ENCODE assay signal across 11 cellular contexts in genomic region chr11:12288934-12289666, GRCh38.
A peak's percentile ranks its signal among the peaks of the same experiment; 100 is the strongest.
DNase-seq lines count a peak whose midpoint lies in the region; ATAC-seq and TF ChIP-seq lines count a peak whose summit lies in the region.
"Had no signal": no experiment of that assay in that cellular context is flagged by ENCODE, and none has a peak within 500 bp of the region (broad histone marks: within the 10 kb centered on the region; RNA-seq: fewer than 3 reads in every experiment).

No MANE protein-coding gene starts in this region.

- H3K27ac Mint-ChIP-seq in activated T-helper 1 cell treated with anti-CD3 and anti-CD28 coated beads, Interleukin-12 subunit alpha, Interleukin-12 subunit beta, Interleukin-2, Interleukin-4 antibody, amounts not matched to agents 30 ng/mL and 10 ng/mL and 1 ng/mL, durations not matched to agents 14 hours and 24 hours and 36 hours, result peak overlapping the region; percentile 24
- H3K27ac Mint-ChIP-seq in mesothelial cell of epicardium, result peak overlapping the region; percentile 32
- H3K27ac Mint-ChIP-seq in endodermal cell, result no peak overlapping the region
- H3K27ac Mint-ChIP-seq in stimulated activated memory B cell treated with anti-CD40 and anti-IgM and Interleukin-4, amounts not matched to agents 10 μg/mL and 1 μg/mL and 100 μg/mL, for 72 hours, result no peak overlapping the region
- H3K27ac Mint-ChIP-seq: CD4-positive, CD25-positive, alpha-beta regulatory T cell; memory B cell had no signal

- no peaks in the 10 kb centered on the region for H3K9me3 Mint-ChIP-seq in activated T-helper 1 cell treated with anti-CD3 and anti-CD28 coated beads, Interleukin-12 subunit alpha, Interleukin-12 subunit beta, Interleukin-2, Interleukin-4 antibody, amounts not matched to agents 30 ng/mL and 10 ng/mL and 1 ng/mL, durations not matched to agents 14 hours and 24 hours and 36 hours
- H3K9me3 Mint-ChIP-seq in mesothelial cell of epicardium, result no peaks in the 10 kb centered on the region
- no peaks in the 10 kb centered on the region for H3K9me3 Mint-ChIP-seq in endodermal cell
- H3K9me3 Mint-ChIP-seq in stimulated activated memory B cell treated with anti-CD40 and anti-IgM and Interleukin-4, amounts not matched to agents 10 μg/mL and 1 μg/mL and 100 μg/mL, for 72 hours, result no peaks in the 10 kb centered on the region
- H3K9me3 Mint-ChIP-seq: CD4-positive, CD25-positive, alpha-beta regulatory T cell; memory B cell had no signal

- peaks cover 36% of the 10 kb centered on the region for H3K4me1 ChIP-seq in ACC112 (ENCODE audit: control insufficient read depth, insufficient read depth, low read length, unreplicated experiment)
- H3K4me1 ChIP-seq in endodermal cell (ENCODE audit: control insufficient read depth, insufficient read depth, low read length), result peaks cover 3% of the 10 kb centered on the region

- peaks cover 7% of the 10 kb centered on the region for H3K79me2 ChIP-seq in ACC112 (ENCODE audit: control insufficient read depth, insufficient read depth, low read length, unreplicated experiment)

- 93% methylated on average over 9 to 14 of the region's 14 CpGs for WGBS in endodermal cell (ENCODE audit: insufficient coverage in 1 of 2, insufficient read length in 1 of 2), 2 experiments

- H3K9ac ChIP-seq in endodermal cell (ENCODE audit: extremely low read depth, low read length, poor library complexity, severe bottlenecking), result no peak overlapping the region

- no peaks in the 10 kb centered on the region for H3K9me3 ChIP-seq in endodermal cell (ENCODE audit: control insufficient read depth, low read length)
- H3K9me3 ChIP-seq: heart right ventricle had no signal

- peaks cover 18% of the 10 kb centered on the region for H3K4me1 Mint-ChIP-seq in activated T-helper 1 cell treated with anti-CD3 and anti-CD28 coated beads, Interleukin-12 subunit alpha, Interleukin-12 subunit beta, Interleukin-2, Interleukin-4 antibody, amounts not matched to agents 30 ng/mL and 10 ng/mL and 1 ng/mL, durations not matched to agents 14 hours and 24 hours and 36 hours (ENCODE audit: low read depth)
- H3K4me1 Mint-ChIP-seq in mesothelial cell of epicardium, result peaks cover 42% of the 10 kb centered on the region
- peaks cover 11% of the 10 kb centered on the region for H3K4me1 Mint-ChIP-seq in endodermal cell
- H3K4me1 Mint-ChIP-seq in stimulated activated memory B cell treated with anti-CD40 and anti-IgM and Interleukin-4, amounts not matched to agents 10 μg/mL and 1 μg/mL and 100 μg/mL, for 72 hours, result peaks cover 16% of the 10 kb centered on the region

- H2AFZ ChIP-seq in ACC112 (ENCODE audit: low read length, unreplicated experiment), result no peak overlapping the region

- DNase-seq in GM13977 (ENCODE audit: low spot score) (peak; percentile 4), mesothelial cell of epicardium (ENCODE audit: low spot score in 2 of 2, unreplicated experiment in 2 of 2) (no peak), endodermal cell (no peak), SIG-M5 (lab: John Stamatoyannopoulos, UW) (no peak)
- DNase-seq in activated T-helper 1 cell treated with anti-CD3 and anti-CD28 coated beads, Interleukin-12 subunit alpha, Interleukin-12 subunit beta, Interleukin-2, Interleukin-4 antibody, amounts not matched to agents 30 ng/mL and 10 ng/mL and 1 ng/mL, durations not matched to agents 14 hours and 24 hours and 36 hours (ENCODE audit: low spot score), result no peak

- intact Hi-C loops in activated T-helper 1 cell treated with anti-CD3 and anti-CD28 coated beads, Interleukin-12 subunit alpha, Interleukin-12 subunit beta, Interleukin-2, Interleukin-4 antibody, amounts not matched to agents 30 ng/mL and 10 ng/mL and 1 ng/mL, durations not matched to agents 14 hours and 24 hours and 36 hours (cut with micrococcal nuclease), result no loop called here

- no peaks in the 10 kb centered on the region for H3K36me3 Mint-ChIP-seq in activated T-helper 1 cell treated with anti-CD3 and anti-CD28 coated beads, Interleukin-12 subunit alpha, Interleukin-12 subunit beta, Interleukin-2, Interleukin-4 antibody, amounts not matched to agents 30 ng/mL and 10 ng/mL and 1 ng/mL, durations not matched to agents 14 hours and 24 hours and 36 hours (ENCODE audit: low read depth)
- no peaks in the 10 kb centered on the region for H3K36me3 Mint-ChIP-seq in mesothelial cell of epicardium
- H3K36me3 Mint-ChIP-seq in endodermal cell (ENCODE audit: low read depth), result no peaks in the 10 kb centered on the region
- H3K36me3 Mint-ChIP-seq in stimulated activated memory B cell treated with anti-CD40 and anti-IgM and Interleukin-4, amounts not matched to agents 10 μg/mL and 1 μg/mL and 100 μg/mL, for 72 hours, result no peaks in the 10 kb centered on the region
- H3K36me3 Mint-ChIP-seq: memory B cell had no signal

- in situ Hi-C loops in GM13977 (cut with MboI; ENCODE audit: low pct_unique_long_range_greater_than_20kb, low sequenced_read_pairs, unreplicated experiment), result loop anchor here (5.0 to 10.0 kb wide), 2 partner anchors 242 to 494 kb away; no protein-coding TSS in a partner anchor

- H3K36me3 ChIP-seq in ACC112 (ENCODE audit: insufficient read depth, low read length) (no peaks in the 10 kb centered on the region), endodermal cell (ENCODE audit: control insufficient read depth, insufficient read depth, low read length) (no peaks in the 10 kb centered on the region)
- H3K36me3 ChIP-seq: heart right ventricle had no signal

- H3K4me3 ChIP-seq in ACC112 (ENCODE audit: low read depth, low read length), result no peak overlapping the region
- no peak overlapping the region for H3K4me3 ChIP-seq in endodermal cell (ENCODE audit: low read length)
- H3K4me3 ChIP-seq: heart right ventricle had no signal

- no peak for TF ChIP-seq CTCF in GM13977 (IDR thresholded peaks at IDR 0.05; ENCODE audit: extremely low read depth, insufficient read depth, missing control alignments)
- TF ChIP-seq CTCF in mesothelial cell of epicardium (IDR thresholded peaks at IDR 0.05; ENCODE audit: unreplicated experiment), result peak; percentile 15
- TF ChIP-seq CTCF in endodermal cell (conservative IDR thresholded peaks at IDR 0.05), result no peak

- no peaks in the 10 kb centered on the region for H3K27me3 Mint-ChIP-seq in activated T-helper 1 cell treated with anti-CD3 and anti-CD28 coated beads, Interleukin-12 subunit alpha, Interleukin-12 subunit beta, Interleukin-2, Interleukin-4 antibody, amounts not matched to agents 30 ng/mL and 10 ng/mL and 1 ng/mL, durations not matched to agents 14 hours and 24 hours and 36 hours (ENCODE audit: insufficient read depth)
- H3K27me3 Mint-ChIP-seq in mesothelial cell of epicardium (ENCODE audit: low read depth), result no peaks in the 10 kb centered on the region
- H3K27me3 Mint-ChIP-seq in endodermal cell (ENCODE audit: insufficient read depth), result peaks cover 7% of the 10 kb centered on the region
- peaks cover 29% of the 10 kb centered on the region for H3K27me3 Mint-ChIP-seq in stimulated activated memory B cell treated with anti-CD40 and anti-IgM and Interleukin-4, amounts not matched to agents 10 μg/mL and 1 μg/mL and 100 μg/mL, for 72 hours
- H3K27me3 Mint-ChIP-seq: CD4-positive, CD25-positive, alpha-beta regulatory T cell had no signal

- ATAC-seq in HG03095 (IDR thresholded peaks at IDR 0.05; ENCODE audit: unreplicated experiment), result no peak
- ATAC-seq in stimulated activated memory B cell treated with anti-CD40 and anti-IgM and Interleukin-4, amounts not matched to agents 10 μg/mL and 1 μg/mL and 100 μg/mL, for 72 hours, result no peak

- H3K4me3 Mint-ChIP-seq in activated T-helper 1 cell treated with anti-CD3 and anti-CD28 coated beads, Interleukin-12 subunit alpha, Interleukin-12 subunit beta, Interleukin-2, Interleukin-4 antibody, amounts not matched to agents 30 ng/mL and 10 ng/mL and 1 ng/mL, durations not matched to agents 14 hours and 24 hours and 36 hours, result no peak overlapping the region
- no peak overlapping the region for H3K4me3 Mint-ChIP-seq in mesothelial cell of epicardium
- H3K4me3 Mint-ChIP-seq in endodermal cell, result no peak overlapping the region
- no peak overlapping the region for H3K4me3 Mint-ChIP-seq in stimulated activated memory B cell treated with anti-CD40 and anti-IgM and Interleukin-4, amounts not matched to agents 10 μg/mL and 1 μg/mL and 100 μg/mL, for 72 hours
- H3K4me3 Mint-ChIP-seq: CD4-positive, CD25-positive, alpha-beta regulatory T cell; memory B cell had no signal

- H3K27me3 ChIP-seq in ACC112 (ENCODE audit: insufficient read depth, low read length) (no peaks in the 10 kb centered on the region), endodermal cell (ENCODE audit: control insufficient read depth, insufficient read depth, low read length, poor library complexity, severe bottlenecking) (peaks cover 2% of the 10 kb centered on the region)
- H3K27me3 ChIP-seq: heart right ventricle had no signal

- peak overlapping the region; percentile 95 for H3K27ac ChIP-seq in ACC112 (ENCODE audit: low read depth, low read length)
- H3K27ac ChIP-seq in endodermal cell (ENCODE audit: low read depth, low read length), result no peak overlapping the region

Comparison
In these comparisons a context has a peak if more than half of its experiments do, and no peak if none do; other contexts are left out.
1. H3K27ac Mint-ChIP-seq: peak in activated T-helper 1 cell treated with anti-CD3 and anti-CD28 coated beads, Interleukin-12 subunit alpha, Interleukin-12 subunit beta, Interleukin-2, Interleukin-4 antibody, amounts not matched to agents 30 ng/mL and 10 ng/mL and 1 ng/mL, durations not matched to agents 14 hours and 24 hours and 36 hours (single experiment) and mesothelial cell of epicardium (single experiment); none in endodermal cell (single experiment) and stimulated activated memory B cell treated with anti-CD40 and anti-IgM and Interleukin-4, amounts not matched to agents 10 μg/mL and 1 μg/mL and 100 μg/mL, for 72 hours (single experiment).